Comparison of ENCODE assay signal across 1 cellular context in genomic region chr2:241680827-241681599, GRCh38.
TF ChIP-seq lines count a peak whose summit lies in the region.

No MANE protein-coding gene starts in this region.

TF ChIP-seq in endothelial cell of umbilical vein, 7 proteins besides CTCF, POLR2A, EP300 and RAD21:
- TF ChIP-seq JUN (IDR thresholded peaks at IDR 0.05; ENCODE audit: borderline replicate concordance, insufficient read depth, insufficient read length, low read depth) = peak; percentile 50
- TF ChIP-seq MYC (IDR thresholded peaks at IDR 0.05; ENCODE audit: low read depth, low read length) = no peak
- TF ChIP-seq POLR2AphosphoS5 (IDR thresholded peaks at IDR 0.05; ENCODE audit: insufficient read depth, low read depth, low read length) = peak; percentile 31
- TF ChIP-seq GATA2 (IDR thresholded peaks at IDR 0.05; ENCODE audit: insufficient read depth, insufficient read length, low read depth, low read length) = no peak
- peak; percentile 68 for TF ChIP-seq FOS (IDR thresholded peaks at IDR 0.05; ENCODE audit: borderline replicate concordance, insufficient read depth, low read length)
- no peak for TF ChIP-seq MAX (IDR thresholded peaks at IDR 0.05; ENCODE audit: insufficient read depth, insufficient read length)
